ENCODE assay signal across 8 cellular contexts in the genomic region with DNA sequence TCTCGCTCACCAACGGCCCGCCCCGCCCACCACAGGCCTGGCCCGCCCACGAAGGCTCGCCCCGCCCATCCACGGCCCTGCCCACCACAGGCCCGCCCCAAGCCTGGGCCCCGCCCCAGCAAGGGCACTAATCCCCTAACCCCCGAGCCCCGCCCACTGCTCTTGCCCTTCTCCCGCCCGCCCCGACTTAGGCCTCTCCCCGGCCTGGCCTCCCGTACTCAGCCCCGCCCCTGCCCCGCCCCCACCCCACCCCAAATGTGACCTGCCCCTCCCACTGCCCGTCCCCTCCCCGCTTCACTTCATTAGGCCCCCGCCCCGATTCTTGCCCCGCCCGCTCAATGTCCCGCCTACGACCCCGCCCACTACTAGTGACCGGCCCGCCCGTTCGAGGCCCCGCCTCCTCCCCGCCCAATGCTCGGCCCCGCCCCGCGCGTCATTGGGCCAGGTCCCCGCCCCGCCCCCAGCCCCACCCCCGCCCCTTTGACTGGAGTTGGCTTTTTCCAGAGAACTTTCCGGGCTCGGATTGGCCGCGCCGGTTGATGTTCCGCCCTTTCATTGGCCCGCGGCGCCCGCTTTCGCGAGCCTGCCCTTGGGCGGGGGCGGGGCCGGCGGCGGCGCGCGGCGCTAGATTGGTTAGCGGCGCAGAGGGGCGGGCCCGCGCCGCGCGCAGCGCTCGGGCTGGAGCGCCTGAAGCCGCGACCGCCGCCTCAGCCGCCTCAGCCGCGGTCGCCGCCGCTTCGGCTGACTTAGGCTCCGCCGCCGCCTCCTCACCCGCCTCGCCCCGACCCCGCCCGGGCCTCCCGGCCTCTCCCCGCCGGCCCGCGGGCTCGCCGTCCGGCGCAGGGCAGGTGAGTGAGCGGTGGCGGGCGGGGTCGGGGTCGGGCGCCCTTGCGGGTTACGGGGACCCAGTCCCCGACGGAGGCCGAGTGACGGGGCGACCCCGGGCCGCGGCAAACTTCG. TPM values are rescaled to one million over a fixed set of nuclear protein-coding genes. Genes with fewer than 3 reads are reported as not detected.
A peak's percentile ranks its signal among the peaks of the same experiment; 100 is the strongest.
DNase-seq lines count a peak whose midpoint lies in the region; ATAC-seq lines count a peak whose summit lies in the region.

Gene PCBP3, plus strand, starts transcription at position 705 of the 960 bp plus-strand sequence. CDS start 206,361 bp downstream, outside the sequence.

- peaks cover 47% of the 10 kb centered on the region for H3K4me1 Mint-ChIP-seq in activated CD4-positive, alpha-beta T cell treated with anti-CD3 and anti-CD28 coated beads for 36 hours

- H3K4me3 Mint-ChIP-seq in activated CD4-positive, alpha-beta T cell treated with anti-CD3 and anti-CD28 coated beads for 36 hours, result peak within 1 kb of the TSS; percentile 78

- CTCF ChIA-PET in activated CD4-positive, alpha-beta T cell treated with anti-CD3 and anti-CD28 coated beads for 36 hours (lab: Charles Lee), result no interaction called here

- H3K27ac Mint-ChIP-seq in activated CD4-positive, alpha-beta T cell treated with anti-CD3 and anti-CD28 coated beads for 36 hours, result peak within 1 kb of the TSS; percentile 70

- peaks cover 6% of the 10 kb centered on the region for H3K9me3 Mint-ChIP-seq in activated CD4-positive, alpha-beta T cell treated with anti-CD3 and anti-CD28 coated beads for 36 hours (ENCODE audit: low read depth)

- DNase-seq in NCI-H2227 (lab: John Stamatoyannopoulos, UW; ENCODE audit: unreplicated experiment) (peak; percentile 99), cerebellum (ENCODE audit: low spot score) (peak; percentile 99), kidney tubule cell (ENCODE audit: low spot score) (peak; percentile 81), RKO (ENCODE audit: low spot score) (no peak)
- DNase-seq in activated CD4-positive, alpha-beta T cell treated with anti-CD3 and anti-CD28 coated beads for 36 hours, result peak; percentile 99
- DNase-seq in stimulated activated CD4-positive, alpha-beta T cell treated with anti-CD3 and anti-CD28 coated beads, Interleukin-1b, Interleukin-23, amount 100 ng/mL, for 24 hours (ENCODE audit: low read depth in 4 of 4, low spot score in 1 of 4), result peak; percentile 95 to 99 (median 98)

- intact Hi-C loops in activated CD4-positive, alpha-beta T cell treated with anti-CD3 and anti-CD28 coated beads for 36 hours (cut with DNase I, micrococcal nuclease), result loop anchor here (1.0 to 10.0 kb wide), 19 partner anchors 28 to 826 kb away; partner anchors contain the start of genes COL18A1 (in 1 of the 2), COL6A1 (in 1 of the 2), PTTG1IP (in 1 of the 2) and SLC19A1 (in 1 of the 2)

- H3K27me3 Mint-ChIP-seq in activated CD4-positive, alpha-beta T cell treated with anti-CD3 and anti-CD28 coated beads for 36 hours, result peaks cover 4% of the 10 kb centered on the region

- ATAC-seq in GM18511 (IDR thresholded peaks at IDR 0.05; ENCODE audit: unreplicated experiment), result peak; percentile 79
- peak; percentile 76 for ATAC-seq in HG03045 (IDR thresholded peaks at IDR 0.05; ENCODE audit: unreplicated experiment)
- peak; percentile 84 for ATAC-seq in activated CD4-positive, alpha-beta T cell treated with anti-CD3 and anti-CD28 coated beads for 36 hours

- POLR2A ChIA-PET in activated CD4-positive, alpha-beta T cell treated with anti-CD3 and anti-CD28 coated beads for 36 hours (lab: Charles Lee), result no interaction called here

- H3K36me3 Mint-ChIP-seq in activated CD4-positive, alpha-beta T cell treated with anti-CD3 and anti-CD28 coated beads for 36 hours (ENCODE audit: low read depth), result no peaks in the 10 kb centered on the region

RNA-seq across cellular contexts. Expression of gene PCBP3, which starts in this region (rescaled TPM):
- total RNA-seq in activated CD4-positive, alpha-beta T cell treated with anti-CD3 and anti-CD28 coated beads for 36 hours, result 10 to 100 TPM; 12.2 to 13.2 TPM
- 27.7 TPM for total RNA-seq in cerebellum
